8 cellular contexts compared by ENCODE assay signal in the genomic region with DNA sequence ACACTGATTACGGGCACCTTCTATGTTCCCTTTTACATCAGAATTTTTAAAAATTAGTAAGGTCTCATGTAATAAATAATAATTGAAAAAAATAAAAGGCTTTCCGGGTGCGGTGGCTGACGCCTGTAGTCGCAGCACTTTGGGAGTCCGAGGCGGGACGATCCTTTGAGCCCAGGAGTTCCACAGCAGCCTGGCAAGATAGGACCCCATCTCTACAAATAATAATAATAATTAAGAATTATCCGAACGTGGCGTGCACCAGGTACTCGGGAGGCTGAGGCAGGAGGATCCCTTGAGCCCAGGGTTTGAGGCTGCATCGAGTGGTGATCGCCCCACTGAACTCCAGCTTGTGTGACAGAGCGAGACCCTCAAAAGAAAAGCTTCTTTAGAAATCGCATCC. TPM values are rescaled to one million over a fixed set of nuclear protein-coding genes. Genes with fewer than 3 reads are reported as not detected.
DNase-seq lines count a peak whose midpoint lies in the region; ATAC-seq and TF ChIP-seq lines count a peak whose summit lies in the region.

No MANE protein-coding gene starts in this region.

- peak; percentile 54 for DNase-seq in Right ventricle myocardium inferior (ENCODE audit: missing footprints)
- DNase-seq in Right ventricle myocardium superior: no peak
- DNase-seq in mammary epithelial cell: no peak
- no peak for DNase-seq in ureter (ENCODE audit: low spot score)
- no peak for DNase-seq in NCI-H1105 treated with DMSO at 0.1 percent for 48 hours (lab: John Stamatoyannopoulos, UW)
- DNase-seq in HEK293T (ENCODE audit: extremely low spot score): no peak

- peak overlapping the region; percentile 38 to 70 (median 46) for H3K4me3 ChIP-seq in mammary epithelial cell (replicated peaks in 1 of 3; ENCODE audit: insufficient read depth in 1 of 3, low read depth in 2 of 3, low read length in 3 of 3)
- peak overlapping the region; percentile 70 to 85 for H3K4me3 ChIP-seq in mucosa of rectum (ENCODE audit: low read length in 2 of 2)
- peak overlapping the region; percentile 96 for H3K4me3 ChIP-seq in urinary bladder (ENCODE audit: low read depth, low read length)

- in situ Hi-C loops in mammary epithelial cell (cut with MboI; ENCODE audit: low sequenced_read_pairs in 2 of 2): no loop called here

- WGBS in mammary epithelial cell (ENCODE audit: low coverage, missing lambda C conversion rate): 95% methylated on average over 15 of the region's 16 CpGs
- 93% methylated on average over 16 of the region's 16 CpGs for WGBS in urinary bladder

- no TSS peak for BruUV-seq in mammary epithelial cell (replicated peaks; lab: Mats Ljungman, UMichigan)

- H3K9me3 ChIP-seq in mammary epithelial cell (replicated peaks; ENCODE audit: insufficient read depth, low read length) (no peaks in the 10 kb centered on the region), mucosa of rectum (ENCODE audit: control insufficient read depth in 2 of 2, low read length in 2 of 2) (no peaks in the 10 kb centered on the region)

- no peaks in the 10 kb centered on the region for H4K20me1 ChIP-seq in mammary epithelial cell (ENCODE audit: insufficient read depth, low read length)

- CTCF ChIA-PET in mammary epithelial cell (lab: Charles Lee; ENCODE audit: low non-redundant PET): interaction anchor here (0.6 kb wide), 1 partner anchor 165 kb away, joined by 5 read pairs; no protein-coding TSS in a partner anchor
- CTCF ChIA-PET in HEK293T (lab: Yijun Ruan, JAX): interaction anchor here (0.9 kb wide), 1 partner anchor 83 kb away, joined by 3 read pairs; no protein-coding TSS in a partner anchor

- H3K4me1 ChIP-seq in mammary epithelial cell (ENCODE audit: insufficient read depth, low read length) (peaks cover 10% of the 10 kb centered on the region), mucosa of rectum (ENCODE audit: control insufficient read depth in 2 of 2, insufficient read depth in 2 of 2, low read length in 2 of 2) (peaks cover 10% of the 10 kb centered on the region in 2 donors), urinary bladder (ENCODE audit: insufficient read depth) (no peaks in the 10 kb centered on the region)

- no peak for TF ChIP-seq CTCF in mammary epithelial cell (conservative IDR thresholded peaks at IDR 0.05 in 1 of 2, IDR thresholded peaks at IDR 0.05 in 1 of 2; ENCODE audit: extremely low read depth in 1 of 2, insufficient read depth in 1 of 2, low read depth in 1 of 2, low read length in 2 of 2)

- H3K27me3 ChIP-seq in mammary epithelial cell (ENCODE audit: insufficient read depth, low read length) (no peaks in the 10 kb centered on the region), mucosa of rectum (ENCODE audit: control insufficient read depth in 2 of 2, insufficient read depth in 2 of 2, low read length in 2 of 2) (no peaks in the 10 kb centered on the region)

- POLR2A ChIA-PET in HEK293T (lab: Yijun Ruan, JAX): interaction anchor here (0.6 to 1.4 kb wide), 8 partner anchors 27 to 332 kb away, joined by 3 to 10 read pairs (median 4); a partner anchor contains a TSS

- dilution Hi-C loops in mammary epithelial cell (cut with HindIII; ENCODE audit: low sequenced_read_pairs): no loop called here

- no peak overlapping the region for H3K9ac ChIP-seq in mammary epithelial cell (ENCODE audit: insufficient read depth, low read length)
- peak overlapping the region in 1 of 2 donors; percentile 25 for H3K9ac ChIP-seq in mucosa of rectum (ENCODE audit: low read depth in 1 of 2, low read length in 2 of 2)

- ATAC-seq in Right ventricle myocardium inferior: no peak
- no peak for ATAC-seq in Right ventricle myocardium superior (ENCODE audit: poor library complexity)

- intact Hi-C loops in Right ventricle myocardium inferior (cut with DNase I) (loop anchor here (1.0 kb wide), 1 partner anchor 51 kb away; a partner anchor contains a TSS), Right ventricle myocardium superior (cut with DNase I) (loop anchor here (2.0 kb wide), 1 partner anchor 52 kb away; a partner anchor contains a TSS), mammary epithelial cell (cut with micrococcal nuclease) (loop anchor here (1.0 to 5.0 kb wide), 2 partner anchors 54 to 167 kb away; no protein-coding TSS in a partner anchor)

- peak overlapping the region; percentile 81 for H2AFZ ChIP-seq in mammary epithelial cell (ENCODE audit: low read depth, low read length)

- peaks cover 42% of the 10 kb centered on the region for H3K79me2 ChIP-seq in mammary epithelial cell (ENCODE audit: insufficient read depth, low read length)

- H3K36me3 ChIP-seq in mammary epithelial cell (ENCODE audit: insufficient read depth, low read length): peaks cover 8% of the 10 kb centered on the region
- H3K36me3 ChIP-seq in mucosa of rectum (ENCODE audit: control insufficient read depth in 2 of 2, insufficient read depth in 2 of 2, low read length in 2 of 2): peaks cover 2 to 3% of the 10 kb centered on the region in 2 donors
- H3K36me3 ChIP-seq in urinary bladder (ENCODE audit: insufficient read depth): no peaks in the 10 kb centered on the region

- peak overlapping the region; percentile 41 for H3K27ac ChIP-seq in mammary epithelial cell (ENCODE audit: insufficient read depth, low read depth, low read length)
- peak overlapping the region; percentile 57 to 74 for H3K27ac ChIP-seq in mucosa of rectum (ENCODE audit: low read depth in 2 of 2, low read length in 2 of 2)
- H3K27ac ChIP-seq in urinary bladder (ENCODE audit: low read depth): peak overlapping the region; percentile 23

- H3K4me2 ChIP-seq in mammary epithelial cell (ENCODE audit: insufficient read depth, low read depth, low read length): peak overlapping the region; percentile 74

TF ChIP-seq in HEK293T, 16 proteins besides CTCF, POLR2A, EP300 and RAD21:
- TF ChIP-seq, protein P1, sequence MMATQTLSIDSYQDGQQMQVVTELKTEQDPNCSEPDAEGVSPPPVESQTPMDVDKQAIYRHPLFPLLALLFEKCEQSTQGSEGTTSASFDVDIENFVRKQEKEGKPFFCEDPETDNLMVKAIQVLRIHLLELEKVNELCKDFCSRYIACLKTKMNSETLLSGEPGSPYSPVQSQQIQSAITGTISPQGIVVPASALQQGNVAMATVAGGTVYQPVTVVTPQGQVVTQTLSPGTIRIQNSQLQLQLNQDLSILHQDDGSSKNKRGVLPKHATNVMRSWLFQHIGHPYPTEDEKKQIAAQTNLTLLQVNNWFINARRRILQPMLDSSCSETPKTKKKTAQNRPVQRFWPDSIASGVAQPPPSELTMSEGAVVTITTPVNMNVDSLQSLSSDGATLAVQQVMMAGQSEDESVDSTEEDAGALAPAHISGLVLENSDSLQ (IDR thresholded peaks at IDR 0.05): no peak
- TF ChIP-seq FOXM1 (IDR thresholded peaks at IDR 0.05; ENCODE audit: borderline replicate concordance): no peak
- TF ChIP-seq L3MBTL2 (conservative IDR thresholded peaks at IDR 0.05): no peak
- no peak for TF ChIP-seq FOXA1 (IDR thresholded peaks at IDR 0.05)
- TF ChIP-seq ZNF384 (IDR thresholded peaks at IDR 0.05): no peak
- no peak for TF ChIP-seq SP1 (IDR thresholded peaks at IDR 0.05)
- TF ChIP-seq TARDBP (IDR thresholded peaks at IDR 0.05): no peak
- TF ChIP-seq ARNT (IDR thresholded peaks at IDR 0.05): no peak
- TF ChIP-seq BHLHE40 (IDR thresholded peaks at IDR 0.05; ENCODE audit: borderline replicate concordance): no peak
- TF ChIP-seq ELF4 (IDR thresholded peaks at IDR 0.05): no peak
TF ChIP-seq in HEK293T: peak in this region for 0.

RNA-seq across cellular contexts. Expression of a gene that starts 0.8 kb away (rescaled TPM):
- total RNA-seq in Right ventricle myocardium inferior (36.3 TPM), Right ventricle myocardium superior (31.4 TPM), mammary epithelial cell (10 to 100 TPM; 32.5 to 66.2 TPM), urinary bladder (68.4 TPM), ureter (48.2 TPM)
- polyA plus RNA-seq in mammary epithelial cell (35.6 TPM), urinary bladder (45.0 TPM)
- 7.4 TPM for polyA minus RNA-seq in mammary epithelial cell

RNA-seq across cellular contexts. Expression of a gene that starts 51.4 kb away (rescaled TPM):
- total RNA-seq in Right ventricle myocardium inferior (20.3 TPM), Right ventricle myocardium superior (18.3 TPM), mammary epithelial cell (10 to 100 TPM; 50.0 to 50.2 TPM), urinary bladder (103 TPM), ureter (44.1 TPM)
- polyA plus RNA-seq in mammary epithelial cell (26.3 TPM), urinary bladder (23.6 TPM)
- polyA minus RNA-seq in mammary epithelial cell: 12.5 TPM

RNA-seq across cellular contexts. Expression of a gene that starts 55.1 kb away (rescaled TPM):
- 83.7 TPM for total RNA-seq in Right ventricle myocardium inferior
- 80.4 TPM for total RNA-seq in Right ventricle myocardium superior
- 100 to 1,000 TPM; 121 to 323 TPM for total RNA-seq in mammary epithelial cell
- 793 TPM for polyA plus RNA-seq in mammary epithelial cell
- 186 TPM for polyA minus RNA-seq in mammary epithelial cell
- 204 TPM for total RNA-seq in urinary bladder
- 358 TPM for polyA plus RNA-seq in urinary bladder
- 107 TPM for total RNA-seq in ureter

Comparison
In these comparisons a context has a peak if more than half of its experiments do, and no peak if none do; other contexts are left out.
1. H3K4me3 ChIP-seq: peak in every context shown above with its lines; median percentile 96 in urinary bladder; 78 in mucosa of rectum; 46 in mammary epithelial cell.